In the genomic region with DNA sequence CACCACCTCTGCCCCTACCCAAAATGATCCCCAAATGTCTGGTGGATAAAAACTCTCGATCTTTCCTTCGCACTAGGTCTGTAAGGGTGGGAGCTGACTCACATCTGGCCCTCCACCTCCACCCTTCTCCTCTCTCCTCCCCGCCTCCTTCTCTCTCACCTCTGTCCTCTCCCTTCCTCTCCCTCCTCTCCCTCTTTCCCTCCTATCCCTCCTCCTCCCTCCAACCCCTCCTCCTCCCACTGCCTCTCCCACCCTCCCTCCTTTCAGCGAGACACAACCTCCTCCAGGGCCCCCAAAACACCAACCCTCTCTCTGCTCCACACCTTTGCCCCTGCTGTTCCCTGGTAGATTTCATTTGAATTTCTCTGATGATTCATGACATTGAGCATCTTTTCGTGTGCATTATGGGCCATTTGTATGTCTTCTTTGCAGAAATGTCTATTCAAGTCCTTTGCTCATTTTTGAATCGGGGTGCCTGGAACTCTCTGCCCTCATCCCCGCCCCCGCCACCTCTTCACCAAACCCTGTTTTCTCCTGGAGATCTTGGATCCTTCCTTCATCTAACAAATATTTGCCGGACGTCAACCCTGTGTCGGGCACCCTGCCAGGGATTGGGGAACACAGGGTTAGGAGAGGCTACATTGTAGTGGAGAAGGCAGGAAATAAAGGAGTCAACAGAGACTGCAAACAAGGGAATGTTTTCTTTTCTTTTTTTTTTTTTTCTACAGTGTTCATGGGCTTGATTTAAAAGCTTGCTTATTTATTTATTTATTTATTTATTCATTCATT, we compare ENCODE assay signal across 1 cellular context.
TF ChIP-seq lines count a peak whose summit lies in the region.

No MANE protein-coding gene starts in this region.

TF ChIP-seq in H1, 55 proteins besides CTCF, POLR2A, EP300 and RAD21 (continued from another document):
- TF ChIP-seq CHD1 (IDR thresholded peaks at IDR 0.05; ENCODE audit: low read depth, low read length) (no peak), SP1 (IDR thresholded peaks at IDR 0.05; ENCODE audit: low read depth, low read length) (no peak), SP4 (IDR thresholded peaks at IDR 0.05; ENCODE audit: low read length) (no peak), RXRA (IDR thresholded peaks at IDR 0.05; ENCODE audit: insufficient read depth, low read depth, low read length) (no peak), ASH2L (IDR thresholded peaks at IDR 0.05; ENCODE audit: low read length) (no peak), SAP30 (IDR thresholded peaks at IDR 0.05; ENCODE audit: insufficient read depth, insufficient replicate concordance, low read length) (no peak), YY1 (IDR thresholded peaks at IDR 0.05; ENCODE audit: low read depth, low read length) (no peak), ATF2 (IDR thresholded peaks at IDR 0.05; ENCODE audit: low read length) (no peak), CBX5 (IDR thresholded peaks at IDR 0.05; ENCODE audit: low read depth, low read length) (no peak), KDM1A (IDR thresholded peaks at IDR 0.05; ENCODE audit: borderline replicate concordance, low read length) (no peak), EZH2 (IDR thresholded peaks at IDR 0.05; ENCODE audit: low read depth, low read length, severe bottlenecking) (no peak), NRF1 (IDR thresholded peaks at IDR 0.05; ENCODE audit: low read depth, low read length) (no peak), CEBPB (IDR thresholded peaks at IDR 0.05; ENCODE audit: low read depth, low read length) (no peak), TAF1 (IDR thresholded peaks at IDR 0.05; ENCODE audit: low read depth, low read length) (no peak)
